In the genomic region with DNA sequence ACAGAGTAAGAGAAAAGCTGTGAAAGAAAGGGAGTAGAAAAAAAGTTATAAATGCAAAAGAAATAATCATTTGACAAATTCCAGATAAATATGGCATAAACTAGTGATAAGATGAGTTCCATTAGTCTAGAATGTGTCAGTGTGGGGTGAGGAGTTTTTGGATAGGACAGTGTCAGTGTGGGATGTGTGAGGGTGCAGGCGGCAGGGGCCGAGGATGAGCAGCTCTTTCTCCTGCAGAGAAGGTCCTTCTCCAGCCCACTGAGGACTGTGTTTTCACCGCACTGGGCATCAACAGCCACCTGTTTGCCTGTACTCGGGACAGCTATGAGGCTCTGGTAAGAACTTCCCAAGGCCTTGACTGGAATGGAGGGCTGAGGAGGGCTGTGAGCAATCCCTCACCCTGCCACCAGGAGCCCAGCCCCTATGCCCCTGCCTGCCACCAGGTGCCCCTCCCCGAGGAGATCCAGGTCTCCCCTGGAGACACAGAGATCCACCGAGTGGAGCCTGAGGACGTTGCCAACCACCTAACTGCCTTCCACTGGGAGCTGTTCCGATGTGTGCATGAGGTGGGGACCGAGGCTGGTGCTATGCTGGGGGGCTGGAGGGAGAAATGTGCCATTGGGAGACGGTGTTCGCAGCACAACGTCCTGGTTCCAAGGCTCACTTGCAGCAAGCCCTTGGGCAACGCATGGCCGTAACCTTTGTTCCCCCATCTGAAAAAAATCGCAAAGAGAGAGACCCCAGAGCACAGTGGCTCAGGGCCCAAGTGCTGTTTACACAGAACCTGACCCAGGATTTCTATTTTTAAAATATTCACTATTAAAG, we compare ENCODE assay signal across 8 cellular contexts. TPM values are rescaled to one million over a fixed set of nuclear protein-coding genes. Genes with fewer than 3 reads are reported as not detected.
DNase-seq lines count a peak whose midpoint lies in the region; ATAC-seq and TF ChIP-seq lines count a peak whose summit lies in the region.

No MANE protein-coding gene starts in this region.

- H3K27me3 Mint-ChIP-seq in CD4-positive, alpha-beta T cell, result no peaks in the 10 kb centered on the region

- DNase-seq in CD4-positive, alpha-beta T cell, result peak in 9 of 10 experiments; percentile 14 to 39 (median 23)
- DNase-seq in IMR-90, result no peak
- DNase-seq in activated CD4-positive, alpha-beta T cell treated with anti-CD3 and anti-CD28 coated beads, Interleukin-2, amount 50 U/mL, for 1 hour, result peak; percentile 33
- DNase-seq in fibroblast of the aortic adventitia (ENCODE audit: low read depth), result no peak
- DNase-seq in stimulated activated CD8-positive, alpha-beta memory T cell treated with anti-CD3 and anti-CD28 coated beads, Interleukin-4, amount 100 ng/mL, for 48 hours, result peak; percentile 43
- DNase-seq in NCI-H226, result no peak
- DNase-seq in substantia nigra (lab: John Stamatoyannopoulos, UW), result no peak

- CTCF ChIA-PET in CD4-positive, alpha-beta T cell (lab: Charles Lee), result interaction anchor here (0.9 to 2.3 kb wide), 10 partner anchors 12 to 227 kb away, joined by 3 to 34 read pairs (median 8); partner anchors contain the start of genes THRA and WIPF2
- CTCF ChIA-PET in IMR-90 (lab: Yijun Ruan, JAX), result interaction anchor here (0.6 to 2.2 kb wide), 3 partner anchors 77 to 326 kb away, joined by 3 to 10 read pairs (median 7); no protein-coding TSS in a partner anchor

- H3K14ac ChIP-seq in IMR-90 (replicated peaks; ENCODE audit: low read depth, low read length), result no peak overlapping the region

- no peaks in the 10 kb centered on the region for H3K36me3 Mint-ChIP-seq in CD4-positive, alpha-beta T cell (ENCODE audit: low read depth)

- H4K5ac ChIP-seq in IMR-90 (ENCODE audit: low read depth, low read length), result no peak overlapping the region

- no peaks in the 10 kb centered on the region for H3K9me3 Mint-ChIP-seq in CD4-positive, alpha-beta T cell

- 100% methylated on average over 2 of the region's 15 CpGs; no CpG with 5 or more reads in 1 of the 2 experiments for WGBS in IMR-90 (ENCODE audit: extremely low coverage in 2 of 2, insufficient read length in 1 of 2), 2 experiments

- no peak overlapping the region for H2BK15ac ChIP-seq in IMR-90 (ENCODE audit: low read depth, low read length)

- TF ChIP-seq CTCF in CD4-positive, alpha-beta T cell (IDR thresholded peaks at IDR 0.05), result peak; percentile 33
- TF ChIP-seq CTCF in IMR-90 (conservative IDR thresholded peaks at IDR 0.05; ENCODE audit: low read depth, low read length), result peak; percentile 38; the same call in 1 of the 2 replicates
- peak; percentile 35 for TF ChIP-seq CTCF in fibroblast of the aortic adventitia (IDR thresholded peaks at IDR 0.05; ENCODE audit: insufficient read depth, low read length)

- no peak overlapping the region for H3K27ac Mint-ChIP-seq in CD4-positive, alpha-beta T cell

- no peak overlapping the region for H3K27ac ChIP-seq in CD4-positive, alpha-beta T cell (ENCODE audit: low read depth, low read length)
- H3K27ac ChIP-seq in IMR-90 (ENCODE audit: insufficient read depth, low read length), result no peak overlapping the region
- no peak overlapping the region for H3K27ac ChIP-seq in substantia nigra (ENCODE audit: low read depth, low read length, poor library complexity, severe bottlenecking)

- H3K9ac ChIP-seq in IMR-90 (ENCODE audit: low read depth, low read length), result no peak overlapping the region

- no peak overlapping the region for H4K91ac ChIP-seq in IMR-90 (ENCODE audit: insufficient read depth, low read depth, low read length)

- peak overlapping the region; percentile 52 for H2AK5ac ChIP-seq in IMR-90 (ENCODE audit: low read depth, low read length)

- no peak for TF ChIP-seq POLR2A in IMR-90 (IDR thresholded peaks at IDR 0.05; ENCODE audit: low read depth, low read length)

- dilution Hi-C loops in IMR-90 (cut with HindIII; ENCODE audit: low sequenced_read_pairs, unreplicated experiment), result no loop called here

- H3K4me1 Mint-ChIP-seq in CD4-positive, alpha-beta T cell (ENCODE audit: low read depth), result peaks cover 5% of the 10 kb centered on the region

- H3K4me3 Mint-ChIP-seq in CD4-positive, alpha-beta T cell, result peak overlapping the region; percentile 83

- H3K9me3 ChIP-seq in CD4-positive, alpha-beta T cell (ENCODE audit: control insufficient read depth, low read length), result no peaks in the 10 kb centered on the region
- H3K9me3 ChIP-seq in IMR-90 (ENCODE audit: control insufficient read depth, insufficient read depth, low read length), result no peaks in the 10 kb centered on the region

- no peak overlapping the region for H2BK5ac ChIP-seq in IMR-90 (ENCODE audit: low read depth, low read length, poor library complexity, severe bottlenecking)

- H3K18ac ChIP-seq in IMR-90 (ENCODE audit: low read depth, low read length), result no peak overlapping the region

- no peak for TF ChIP-seq RAD21 in IMR-90 (IDR thresholded peaks at IDR 0.05; ENCODE audit: low read length)

- H3K4me2 ChIP-seq in IMR-90 (ENCODE audit: low read depth, low read length), result no peak overlapping the region; the same call in 1 of the 2 replicates

- no peaks in the 10 kb centered on the region; the same call in 1 of the 2 replicates for H3K9me1 ChIP-seq in IMR-90 (ENCODE audit: insufficient read depth, low read length)

- H3K79me1 ChIP-seq in IMR-90 (ENCODE audit: low read depth in 1 of 2, low read length in 2 of 2), result no peaks in the 10 kb centered on the region

- H3K23ac ChIP-seq in IMR-90 (ENCODE audit: low read depth, low read length), result no peak overlapping the region

- no peak overlapping the region for H3K4ac ChIP-seq in IMR-90 (ENCODE audit: low read depth, low read length)

- no peak overlapping the region for H2AFZ ChIP-seq in IMR-90 (replicated peaks; ENCODE audit: low read length, poor library complexity)

- H2BK120ac ChIP-seq in IMR-90 (ENCODE audit: low read depth, low read length), result no peak overlapping the region

- H3K36me3 ChIP-seq in IMR-90 (ENCODE audit: control insufficient read depth, insufficient read depth, low read length), result peaks cover 5% of the 10 kb centered on the region; the same call in 1 of the 2 replicates

- peak overlapping the region in 1 of 2 experiments; percentile 2; a peak in 1 of 4 replicates for H4K8ac ChIP-seq in IMR-90 (ENCODE audit: low read depth in 2 of 2, low read length in 2 of 2)

- H3K4me1 ChIP-seq in IMR-90 (ENCODE audit: control insufficient read depth, insufficient read depth, low read length), result peaks cover 7% of the 10 kb centered on the region; the same call in 1 of the 2 replicates

- POLR2A ChIA-PET in CD4-positive, alpha-beta T cell (lab: Charles Lee), result interaction anchor here (1.0 to 1.8 kb wide), 5 partner anchors 13 to 136 kb away, joined by 3 to 17 read pairs (median 4); partner anchors contain the start of genes MED24 and RAPGEFL1
- POLR2A ChIA-PET in IMR-90 (lab: Charles Lee; ENCODE audit: unreplicated experiment), result no interaction called here

- H4K20me1 ChIP-seq in IMR-90 (ENCODE audit: insufficient read depth, low read length), result no peaks in the 10 kb centered on the region

- peak; percentile 80 for ATAC-seq in CD4-positive, alpha-beta T cell (ENCODE audit: poor library complexity)
- ATAC-seq in IMR-90 (ENCODE audit: low read depth) (no peak), HG03457 (IDR thresholded peaks at IDR 0.05; ENCODE audit: unreplicated experiment) (no peak)

- intact Hi-C loops in CD4-positive, alpha-beta T cell (cut with DNase I, micrococcal nuclease), result loop anchor here (1.0 to 2.0 kb wide), 3 partner anchors 78 to 178 kb away; no protein-coding TSS in a partner anchor
- intact Hi-C loops in IMR-90 (cut with micrococcal nuclease), result no loop called here

- peak overlapping the region; percentile 32 for H2AK9ac ChIP-seq in IMR-90 (replicated peaks; ENCODE audit: low read depth, low read length, poor library complexity)

- BruUV-seq in IMR-90 (replicated peaks; lab: Mats Ljungman, UMichigan), result no TSS peak

- no peak overlapping the region for H3K56ac ChIP-seq in IMR-90 (ENCODE audit: extremely low read depth, insufficient read depth, low read length)

- H3K4me3 ChIP-seq in IMR-90 (ENCODE audit: insufficient read depth, low read depth, low read length), result no peak overlapping the region
- H3K4me3 ChIP-seq in fibroblast of the aortic adventitia (ENCODE audit: low read depth, low read length), result no peak overlapping the region

- in situ Hi-C loops in IMR-90 (cut with MboI; ENCODE audit: low sequenced_read_pairs), result no loop called here

- H2BK20ac ChIP-seq in IMR-90 (ENCODE audit: low read depth, low read length), result no peak overlapping the region

- H3K27me3 ChIP-seq in CD4-positive, alpha-beta T cell (ENCODE audit: control insufficient read depth, insufficient read depth, low read length), result no peaks in the 10 kb centered on the region
- H3K27me3 ChIP-seq in IMR-90 (ENCODE audit: control insufficient read depth, insufficient read depth, low read length), result no peaks in the 10 kb centered on the region

TF ChIP-seq in IMR-90, 13 proteins besides CTCF, POLR2A, EP300 and RAD21 (continues in another document):
- TF ChIP-seq FOS (IDR thresholded peaks at IDR 0.05; ENCODE audit: low read depth, low read length) (no peak), RCOR1 (IDR thresholded peaks at IDR 0.05; ENCODE audit: insufficient replicate concordance, low read length) (no peak), MXI1 (IDR thresholded peaks at IDR 0.05; ENCODE audit: borderline replicate concordance, low read depth, low read length) (no peak), MAZ (IDR thresholded peaks at IDR 0.05; ENCODE audit: borderline replicate concordance, low read depth, low read length) (no peak), BHLHE40 (IDR thresholded peaks at IDR 0.05; ENCODE audit: low read depth, low read length) (no peak), RFX5 (IDR thresholded peaks at IDR 0.05; ENCODE audit: low read depth, low read length) (no peak)

RNA-seq across cellular contexts. Expression of gene RAPGEFL1, which starts 13.1 kb away (rescaled TPM):
- 1 to 10 TPM; 7.7 to 9.4 TPM for total RNA-seq in CD4-positive, alpha-beta T cell
- total RNA-seq in IMR-90 (2012; rRNA removed) (0.28 and 0.54 TPM in 2 replicates), fibroblast of the aortic adventitia (ENCODE audit: low replicate concordance) (2.1 and 3.8 TPM in 2 replicates)
- polyA plus RNA-seq in IMR-90 (2012; rRNA removed), result 5.6 and 6.3 TPM in 2 replicates
- polyA plus RNA-seq in IMR-90 (2012; cell fraction: cytosol; rRNA removed), result 2.3 and 2.8 TPM in 2 replicates
- polyA plus RNA-seq in IMR-90 (2012; cell fraction: nucleus; rRNA removed; ENCODE audit: low replicate concordance), result 39.7 and 48.9 TPM in 2 replicates

RNA-seq across cellular contexts. Expression of gene WIPF2, which starts 28.7 kb away (rescaled TPM):
- total RNA-seq in CD4-positive, alpha-beta T cell, result 10 to 100 TPM; 17.3 to 21.3 TPM
- total RNA-seq in IMR-90 (2012; rRNA removed), result 2.0 and 2.8 TPM in 2 replicates
- 8.9 and 10.4 TPM in 2 replicates for polyA plus RNA-seq in IMR-90 (2012; rRNA removed)
- 4.5 and 5.4 TPM in 2 replicates for polyA plus RNA-seq in IMR-90 (2012; cell fraction: cytosol; rRNA removed)
- 9.3 and 12.3 TPM in 2 replicates for polyA plus RNA-seq in IMR-90 (2012; cell fraction: nucleus; rRNA removed; ENCODE audit: low replicate concordance)
- total RNA-seq in fibroblast of the aortic adventitia (ENCODE audit: low replicate concordance), result 4.1 and 9.6 TPM in 2 replicates

RNA-seq across cellular contexts. Expression of gene CASC3, which starts 50.1 kb away (rescaled TPM):
- total RNA-seq in CD4-positive, alpha-beta T cell, result 100 to 1,000 TPM; 195 to 207 TPM
- total RNA-seq in IMR-90 (2012; rRNA removed), result 24.4 and 25.1 TPM in 2 replicates
- 36.2 and 38.9 TPM in 2 replicates for polyA plus RNA-seq in IMR-90 (2012; rRNA removed)
- 15.9 and 19.2 TPM in 2 replicates for polyA plus RNA-seq in IMR-90 (2012; cell fraction: cytosol; rRNA removed)
- polyA plus RNA-seq in IMR-90 (2012; cell fraction: nucleus; rRNA removed; ENCODE audit: low replicate concordance), result 83.7 and 153 TPM in 2 replicates
- 53.3 and 83.6 TPM in 2 replicates for total RNA-seq in fibroblast of the aortic adventitia (ENCODE audit: low replicate concordance)

Comparison
In these comparisons a context has a peak if more than half of its experiments do, and no peak if none do; other contexts are left out.
1. DNase-seq: peak in CD4-positive, alpha-beta T cell (9 of 10), activated CD4-positive, alpha-beta T cell treated with anti-CD3 and anti-CD28 coated beads, Interleukin-2, amount 50 U/mL, for 1 hour (single experiment) and stimulated activated CD8-positive, alpha-beta memory T cell treated with anti-CD3 and anti-CD28 coated beads, Interleukin-4, amount 100 ng/mL, for 48 hours (single experiment); none in IMR-90 (single experiment), fibroblast of the aortic adventitia (single experiment), NCI-H226 (single experiment) and substantia nigra (0 of 49).
2. Peak in every context shown above with its lines, with median percentiles within 50 percentile points of each other: CTCF ChIP-seq.